Comparison of ENCODE assay signal across 8 cellular contexts in the genomic region with DNA sequence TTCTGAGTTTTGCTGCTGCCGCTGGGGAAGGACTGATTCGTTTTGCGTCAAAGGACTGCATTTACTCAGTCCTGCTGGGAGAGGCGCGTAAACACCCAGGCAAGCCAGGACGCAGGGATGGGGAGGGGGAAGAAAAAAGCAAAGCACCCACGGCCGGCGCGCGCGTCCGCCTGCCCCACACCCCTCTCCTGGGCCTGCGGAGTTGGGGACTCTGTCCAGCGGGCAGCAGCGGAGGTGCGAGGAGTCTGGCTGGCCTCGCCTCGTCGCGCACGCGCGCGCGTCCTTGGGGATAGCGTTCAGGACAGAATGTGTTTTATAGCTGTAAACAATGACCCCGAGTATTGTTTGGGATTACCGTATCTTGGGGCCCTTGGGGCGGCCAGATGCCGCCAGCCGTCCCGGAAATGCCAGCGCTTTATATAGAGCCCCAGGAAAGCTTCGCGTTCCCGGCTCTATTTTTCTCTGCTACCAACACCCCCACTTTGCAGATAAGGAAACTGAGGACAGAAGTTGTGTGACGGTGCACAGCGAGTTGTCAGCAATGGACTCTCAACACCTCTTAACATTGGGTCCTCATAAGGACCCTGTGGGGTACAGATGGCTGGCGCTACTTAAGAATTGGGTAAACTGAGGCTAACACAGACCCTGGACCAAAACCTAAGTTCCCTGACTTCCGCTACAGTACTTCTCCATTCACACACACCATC. TPM values are rescaled to one million over a fixed set of nuclear protein-coding genes. Genes with fewer than 3 reads are reported as not detected.
DNase-seq lines count a peak whose midpoint lies in the region; ATAC-seq and TF ChIP-seq lines count a peak whose summit lies in the region.

No MANE protein-coding gene starts in this region.

- H3K27ac ChIP-seq in AG04450 (ENCODE audit: low read depth, low read length) (peak overlapping the region; percentile 97), Panc1 (ENCODE audit: low read length) (peak overlapping the region; percentile 78), right lobe of liver (peak overlapping the region; percentile 99 to 100 (median 99)), subcutaneous abdominal adipose tissue (ENCODE audit: low read depth, low read length) (peak overlapping the region; percentile 100)

- TF ChIP-seq POLR2A in right lobe of liver (IDR thresholded peaks at IDR 0.05): no peak

- in situ Hi-C loops in G401 (cut with HindIII; ENCODE audit: low sequenced_read_pairs): no loop called here
- in situ Hi-C loops in Panc1 (cut with HindIII; ENCODE audit: low pct_unique_long_range_greater_than_20kb, low sequenced_read_pairs): no loop called here

- no peaks in the 10 kb centered on the region for H3K36me3 Mint-ChIP-seq in dendritic cell treated with granulocyte-macrophage colony-stimulating factor and Interleukin-4, amounts not matched to agents 40 ng/mL and 50 ng/mL, for 4 days (ENCODE audit: low read depth)

- H3K9ac ChIP-seq in subcutaneous abdominal adipose tissue (ENCODE audit: low read length in 5 of 5): peak overlapping the region; percentile 68 to 100 (median 84)

- no peak for DNase-seq in AG04450 (ENCODE audit: low read depth, low spot score)
- peak; percentile 62 for DNase-seq in G401 (ENCODE audit: low spot score)
- peak; percentile 45 for DNase-seq in Panc1 (ENCODE audit: low read depth, low spot score)
- DNase-seq in right lobe of liver: peak; percentile 82 to 83 (median 83)

- peak overlapping the region; percentile 82 for H3K4me3 Mint-ChIP-seq in dendritic cell treated with granulocyte-macrophage colony-stimulating factor and Interleukin-4, amounts not matched to agents 40 ng/mL and 50 ng/mL, for 4 days

- 1% methylated on average over 26 of the region's 41 CpGs for WGBS in right lobe of liver (ENCODE audit: insufficient coverage, low coverage, low lambda C conversion rate, missing lambda C conversion rate)

- no peaks in the 10 kb centered on the region; the same call in 1 of the 2 replicates for H3K9me3 ChIP-seq in AG04450 (ENCODE audit: control insufficient read depth, insufficient read depth, low read length)
- no peaks in the 10 kb centered on the region for H3K9me3 ChIP-seq in Panc1 (ENCODE audit: control insufficient read depth, insufficient read depth, low read depth, low read length)
- H3K9me3 ChIP-seq in right lobe of liver: no peaks in the 10 kb centered on the region
- H3K9me3 ChIP-seq in subcutaneous abdominal adipose tissue (ENCODE audit: control insufficient read depth in 5 of 5, low read length in 5 of 5): no peaks in the 10 kb centered on the region

- H3K27ac Mint-ChIP-seq in dendritic cell treated with granulocyte-macrophage colony-stimulating factor and Interleukin-4, amounts not matched to agents 40 ng/mL and 50 ng/mL, for 4 days: no peak overlapping the region

- ATAC-seq in Panc1 (peak; percentile 10), right lobe of liver (peak; percentile 2 to 33 (median 21)), GM18511 (IDR thresholded peaks at IDR 0.05; ENCODE audit: unreplicated experiment) (no peak), GM21447 (IDR thresholded peaks at IDR 0.05; ENCODE audit: unreplicated experiment) (no peak)

- CTCF ChIA-PET in AG04450 (lab: Charles Lee): interaction anchor here (0.6 to 1.3 kb wide), 6 partner anchors 100 to 708 kb away, joined by 3 to 4 read pairs (median 3); no protein-coding TSS in a partner anchor
- CTCF ChIA-PET in Panc1 (lab: Charles Lee): interaction anchor here (0.6 kb wide), 1 partner anchor 88 kb away, joined by 3 read pairs; no protein-coding TSS in a partner anchor

- H3K4me3 ChIP-seq in AG04450 (ENCODE audit: low read depth, low read length): peak overlapping the region; percentile 63
- peak overlapping the region; percentile 69 to 85 for H3K4me3 ChIP-seq in Panc1 (ENCODE audit: low read depth in 2 of 2, low read length in 2 of 2)
- peak overlapping the region; percentile 77 to 85 (median 78) for H3K4me3 ChIP-seq in right lobe of liver
- peak overlapping the region; percentile 72 to 98 (median 88) for H3K4me3 ChIP-seq in subcutaneous abdominal adipose tissue (ENCODE audit: low read depth in 1 of 5, low read length in 5 of 5)

- H3K27me3 Mint-ChIP-seq in dendritic cell treated with granulocyte-macrophage colony-stimulating factor and Interleukin-4, amounts not matched to agents 40 ng/mL and 50 ng/mL, for 4 days: peaks cover 12% of the 10 kb centered on the region

- intact Hi-C loops in Panc1 (cut with micrococcal nuclease; ENCODE audit: unreplicated experiment) (loop anchor here (5.0 to 10.0 kb wide), 3 partner anchors 236 to 499 kb away; a partner anchor contains a TSS), right lobe of liver (cut with DNase I) (loop anchor here in 1 of 2 donors (5.0 kb wide), 1 partner anchor 49 kb away; no protein-coding TSS in a partner anchor)
- intact Hi-C loops in dendritic cell treated with granulocyte-macrophage colony-stimulating factor and Interleukin-4, amounts not matched to agents 40 ng/mL and 50 ng/mL, for 4 days (cut with micrococcal nuclease): loop anchor here (1.0 to 5.0 kb wide), 3 partner anchors 32 to 499 kb away; a partner anchor contains a TSS

- TF ChIP-seq CTCF in AG04450 (IDR thresholded peaks at IDR 0.05; ENCODE audit: low read depth, low read length) (no peak), Panc1 (IDR thresholded peaks at IDR 0.05) (no peak), right lobe of liver (IDR thresholded peaks at IDR 0.05) (no peak)

- no peaks in the 10 kb centered on the region for H3K9me3 Mint-ChIP-seq in dendritic cell treated with granulocyte-macrophage colony-stimulating factor and Interleukin-4, amounts not matched to agents 40 ng/mL and 50 ng/mL, for 4 days

- POLR2A ChIA-PET in AG04450 (lab: Yijun Ruan, JAX): interaction anchor here (0.5 to 2.2 kb wide), 18 partner anchors 20 to 592 kb away, joined by 3 to 20 read pairs (median 4); a partner anchor contains a TSS
- POLR2A ChIA-PET in Panc1 (lab: Charles Lee): interaction anchor here (0.6 to 0.8 kb wide), 6 partner anchors 115 to 1991 kb away, joined by 3 to 13 read pairs (median 7); a partner anchor contains a TSS

- H3K4me1 ChIP-seq in Panc1 (ENCODE audit: control insufficient read depth, insufficient read depth, low read length) (peaks cover 15% of the 10 kb centered on the region), right lobe of liver (peaks cover 0 to 16% (median 0%) of the 10 kb centered on the region in 4 donors), subcutaneous abdominal adipose tissue (ENCODE audit: control insufficient read depth in 5 of 5, insufficient read depth in 5 of 5, low read length in 5 of 5) (peaks cover 8 to 39% (median 28%) of the 10 kb centered on the region in 5 donors)

- H3K27me3 ChIP-seq in AG04450 (ENCODE audit: control insufficient read depth, insufficient read depth, low read length) (no peaks in the 10 kb centered on the region), Panc1 (ENCODE audit: control insufficient read depth, insufficient read depth, low read length) (no peaks in the 10 kb centered on the region), right lobe of liver (no peaks in the 10 kb centered on the region), subcutaneous abdominal adipose tissue (ENCODE audit: control insufficient read depth in 5 of 5, insufficient read depth in 4 of 5, low read length in 5 of 5) (no peaks in the 10 kb centered on the region)

- peaks cover 4% of the 10 kb centered on the region; the same call in 1 of the 2 replicates for H3K36me3 ChIP-seq in Panc1 (ENCODE audit: control insufficient read depth, insufficient read depth, low read length)
- H3K36me3 ChIP-seq in right lobe of liver: no peaks in the 10 kb centered on the region
- H3K36me3 ChIP-seq in subcutaneous abdominal adipose tissue (ENCODE audit: control insufficient read depth in 5 of 5, insufficient read depth in 5 of 5, low read length in 5 of 5): no peaks in the 10 kb centered on the region

- no TSS peak for BruUV-seq in Panc1 (replicated peaks; lab: Mats Ljungman, UMichigan)

- H3K4me1 Mint-ChIP-seq in dendritic cell treated with granulocyte-macrophage colony-stimulating factor and Interleukin-4, amounts not matched to agents 40 ng/mL and 50 ng/mL, for 4 days (ENCODE audit: low read depth): peaks cover 22% of the 10 kb centered on the region

RNA-seq across cellular contexts. Expression of a gene that starts 1.6 kb away (rescaled TPM):
- polyA plus RNA-seq in AG04450 (2011; rRNA removed): 45.3 and 50.3 TPM in 2 replicates
- polyA minus RNA-seq in AG04450 (2011; rRNA and poly(A)+ RNA removed): 105 and 117 TPM in 2 replicates
- total RNA-seq in G401 (2014; rRNA removed; shearing (Covaris generic)): 12.1 and 16.1 TPM in 2 replicates
- total RNA-seq in Panc1 (2021; ENCODE audit: unreplicated experiment) (29.0 TPM), right lobe of liver (10 to 100 TPM in 4 of 6 experiments, 1 to 10 TPM in 2; 8.1 to 70.7 (median 14.9) TPM)
- 34.9 TPM for polyA plus RNA-seq in Panc1 (2012; ENCODE audit: insufficient read length)

Comparison
In these comparisons a context has a peak if more than half of its experiments do, and no peak if none do; other contexts are left out.
1. ATAC-seq: peak in Panc1 (single experiment) and right lobe of liver (4 of 4); none in GM18511 (single experiment) and GM21447 (single experiment).
2. Peak in every context shown above with its lines, with median percentiles within 50 percentile points of each other: H3K27ac ChIP-seq and H3K4me3 ChIP-seq.